In genomic region chr12:65905941-65906471, GRCh38 we compare ENCODE assay signal across 16 cellular contexts.
"Had no signal": no experiment of that assay in that cellular context is flagged by ENCODE, and none has a peak within 500 bp of the region (broad histone marks: within the 10 kb centered on the region; RNA-seq: fewer than 3 reads in every experiment).

No MANE protein-coding gene starts in this region.

- FAIRE-seq: colon had no signal

- ATAC-seq: activated CD8-positive, alpha-beta T cell treated with anti-CD3 and anti-CD28 coated beads for 36 hours; esophagus mucosa; gastrocnemius medialis; stimulated activated naive B cell treated with anti-CD40 and anti-IgM and Interleukin-4, amounts not matched to agents 10 μg/mL and 1 μg/mL and 100 μg/mL, for 72 hours had no signal

- H3K4me1 Mint-ChIP-seq: immature natural killer cell had no signal

- H3K9me3 ChIP-seq: gastrocnemius medialis, ovary had no signal

- H3K4me3 ChIP-seq: gastrocnemius medialis, ovary had no signal

- H3K9me3 Mint-ChIP-seq: activated CD8-positive, alpha-beta T cell treated with anti-CD3 and anti-CD28 coated beads for 36 hours; activated T-cell treated with anti-CD3 and anti-CD28 coated beads, Interleukin-2, amount 50 U/mL, for 24 hours; activated T-helper 2 cell treated with anti-CD3 and anti-CD28 coated beads, Interferon-gamma antibody, Interleukin-2, Interleukin-4, amounts not matched to agents 10 μg/mL and 5 μg/mL and 100 μg/mL, durations not matched to agents 14 hours and 24 hours and 36 hours; brain; immature natural killer cell; stimulated activated naive B cell treated with anti-CD40 and anti-IgM and Interleukin-4, amounts not matched to agents 10 μg/mL and 1 μg/mL and 100 μg/mL, for 72 hours had no signal

- H3K27me3 ChIP-seq: gastrocnemius medialis, ovary had no signal

- H3K27ac ChIP-seq: gastrocnemius medialis, ovary had no signal

- H3K27me3 Mint-ChIP-seq: brain; stimulated activated naive B cell treated with anti-CD40 and anti-IgM and Interleukin-4, amounts not matched to agents 10 μg/mL and 1 μg/mL and 100 μg/mL, for 72 hours had no signal

- H3K4me3 Mint-ChIP-seq: activated CD8-positive, alpha-beta T cell treated with anti-CD3 and anti-CD28 coated beads for 36 hours; activated T-cell treated with anti-CD3 and anti-CD28 coated beads, Interleukin-2, amount 50 U/mL, for 24 hours; brain; immature natural killer cell; stimulated activated naive B cell treated with anti-CD40 and anti-IgM and Interleukin-4, amounts not matched to agents 10 μg/mL and 1 μg/mL and 100 μg/mL, for 72 hours had no signal

- H3K36me3 ChIP-seq: gastrocnemius medialis, ovary had no signal

- H3K27ac Mint-ChIP-seq: activated CD8-positive, alpha-beta T cell treated with anti-CD3 and anti-CD28 coated beads for 36 hours; activated T-cell treated with anti-CD3 and anti-CD28 coated beads, Interleukin-2, amount 50 U/mL, for 24 hours; activated T-helper 2 cell treated with anti-CD3 and anti-CD28 coated beads, Interferon-gamma antibody, Interleukin-2, Interleukin-4, amounts not matched to agents 10 μg/mL and 5 μg/mL and 100 μg/mL, durations not matched to agents 14 hours and 24 hours and 36 hours; brain; immature natural killer cell; stimulated activated naive B cell treated with anti-CD40 and anti-IgM and Interleukin-4, amounts not matched to agents 10 μg/mL and 1 μg/mL and 100 μg/mL, for 72 hours had no signal

- DNase-seq: activated CD4-positive, alpha-beta T cell treated with anti-CD3 and anti-CD28 coated beads for 48 hours; activated CD4-positive, CD25-positive, alpha-beta regulatory T cell; activated CD8-positive, alpha-beta T cell treated with anti-CD3 and anti-CD28 coated beads for 36 hours; activated naive CD4-positive, alpha-beta T cell treated with Interleukin-2 at 50 U/mL for 16 hours; activated T-cell treated with anti-CD3 and anti-CD28 coated beads, Interleukin-2, amount 50 U/mL, for 24 hours; caudate nucleus; effector CD4-positive, alpha-beta T cell; gastrocnemius medialis; immature natural killer cell; mesendoderm; ovary; stimulated activated naive B cell treated with anti-CD40 and anti-IgM and Interleukin-4, amounts not matched to agents 10 μg/mL and 1 μg/mL and 100 μg/mL, for 72 hours had no signal

- H3K36me3 Mint-ChIP-seq: immature natural killer cell; stimulated activated naive B cell treated with anti-CD40 and anti-IgM and Interleukin-4, amounts not matched to agents 10 μg/mL and 1 μg/mL and 100 μg/mL, for 72 hours had no signal

- H3K4me1 ChIP-seq: gastrocnemius medialis had no signal
